8 cellular contexts compared by ENCODE assay signal in the genomic region with DNA sequence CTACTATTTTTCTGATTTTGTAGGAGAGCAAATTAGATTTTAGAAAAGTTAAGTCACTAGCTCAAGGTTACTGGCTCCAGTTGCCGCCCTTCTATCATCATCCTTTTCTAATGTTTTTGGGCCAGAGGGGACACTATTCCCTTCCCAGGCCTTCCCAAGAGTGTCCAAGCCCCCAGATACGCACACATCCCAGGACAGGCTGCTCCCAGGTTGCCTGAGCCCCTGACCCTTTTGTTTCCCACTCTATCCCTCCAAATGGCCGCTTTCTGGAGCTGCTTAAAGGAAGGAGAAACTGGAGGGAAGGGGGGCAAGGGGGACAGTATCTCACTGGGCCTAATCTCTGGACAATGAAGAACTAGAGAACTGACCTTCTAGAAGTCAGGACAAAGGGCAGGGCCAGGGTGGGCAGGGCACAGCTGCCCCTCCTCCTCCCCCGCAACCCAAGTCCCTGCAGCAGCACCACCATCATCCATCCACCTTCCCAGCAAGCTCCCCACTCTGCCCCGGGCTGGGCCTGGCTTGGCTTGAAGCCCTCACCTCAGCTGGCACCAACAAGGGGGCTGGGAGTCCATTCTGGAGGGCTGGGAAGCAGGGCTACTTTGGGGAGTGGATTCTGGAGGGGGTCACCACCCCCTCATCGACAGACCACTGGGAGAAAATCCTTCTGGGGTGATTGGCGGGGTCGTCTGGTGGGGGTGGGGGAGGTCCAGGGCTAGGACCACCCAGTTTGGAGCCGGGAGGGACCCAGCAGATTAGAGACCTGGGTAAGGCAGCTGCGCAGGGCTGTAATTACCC. TPM values are rescaled to one million over a fixed set of nuclear protein-coding genes. Genes with fewer than 3 reads are reported as not detected.
DNase-seq lines count a peak whose midpoint lies in the region; ATAC-seq and TF ChIP-seq lines count a peak whose summit lies in the region.

No MANE protein-coding gene starts in this region.

- DNase-seq in H7 (peak; percentile 73), SK-N-MC (ENCODE audit: low read depth, low spot score) (no peak), fibroblast of pulmonary artery (ENCODE audit: low read depth) (no peak), trophoblast cell (no peak), hepatic stellate cell (ENCODE audit: low spot score) (no peak), NCI-H345 (lab: John Stamatoyannopoulos, UW) (no peak)

- H4K91ac ChIP-seq in trophoblast cell (ENCODE audit: low read depth, low read length) = peak overlapping the region; percentile 97

- peak overlapping the region; percentile 93 for H3K4me2 ChIP-seq in trophoblast cell (ENCODE audit: low read length)

- H3K36me3 ChIP-seq in H7 (replicated peaks; ENCODE audit: control insufficient read depth, insufficient read depth, low read length) (peaks cover 1% of the 10 kb centered on the region; the same call in 1 of the 2 replicates), SK-N-MC (ENCODE audit: insufficient read depth, low read length) (peaks cover 9% of the 10 kb centered on the region; the same call in 1 of the 2 replicates), trophoblast cell (ENCODE audit: control insufficient read depth in 1 of 2, insufficient read depth in 2 of 2, low read length in 2 of 2) (peaks cover 10 to 12% of the 10 kb centered on the region in 2 experiments)

- peak overlapping the region; percentile 94 for H3K18ac ChIP-seq in trophoblast cell (ENCODE audit: low read length)

- H3K27me3 ChIP-seq in H7 (ENCODE audit: control insufficient read depth, insufficient read depth, low read length) = peaks cover 28% of the 10 kb centered on the region
- no peaks in the 10 kb centered on the region for H3K27me3 ChIP-seq in trophoblast cell (ENCODE audit: insufficient read depth, low read length)

- H2BK5ac ChIP-seq in trophoblast cell (ENCODE audit: low read depth, low read length, poor library complexity) = peak overlapping the region; percentile 98

- H4K12ac ChIP-seq in trophoblast cell (ENCODE audit: low read depth, low read length) = peak overlapping the region; percentile 79

- peaks cover 39% of the 10 kb centered on the region in 2 experiments for H3K4me1 ChIP-seq in trophoblast cell (ENCODE audit: control insufficient read depth in 1 of 2, insufficient read depth in 2 of 2, low read length in 2 of 2)

- peak overlapping the region; percentile 78 for H2BK12ac ChIP-seq in trophoblast cell (ENCODE audit: low read length)

- peak overlapping the region; percentile 89 for H3K4me3 ChIP-seq in H7 (ENCODE audit: insufficient read depth, low read depth, low read length)
- H3K4me3 ChIP-seq in SK-N-MC = peak overlapping the region; percentile 98
- peak overlapping the region; percentile 96 for H3K4me3 ChIP-seq in fibroblast of pulmonary artery (replicated peaks; ENCODE audit: low read depth, low read length)
- peak overlapping the region; percentile 90 for H3K4me3 ChIP-seq in trophoblast cell (ENCODE audit: low read depth, low read length)

- H3K4ac ChIP-seq in trophoblast cell (ENCODE audit: low read depth, low read length) = peak overlapping the region; percentile 61

- WGBS in trophoblast cell (ENCODE audit: extremely low coverage, insufficient coverage, insufficient read length) = no CpG with 5 or more reads among the region's 10 CpGs

- peak overlapping the region; percentile 94 for H2BK120ac ChIP-seq in trophoblast cell (ENCODE audit: insufficient read depth, low read length, poor library complexity)

- no peak for ATAC-seq in GM19452 (IDR thresholded peaks at IDR 0.05; ENCODE audit: unreplicated experiment)
- ATAC-seq in HG03097 (IDR thresholded peaks at IDR 0.05; ENCODE audit: low FRiP score, unreplicated experiment) = no peak

- H3K79me1 ChIP-seq in trophoblast cell (ENCODE audit: low read length) = peaks cover 34% of the 10 kb centered on the region

- H3K9ac ChIP-seq in SK-N-MC (ENCODE audit: insufficient read length) = peak overlapping the region; percentile 88
- peak overlapping the region; percentile 86 for H3K9ac ChIP-seq in trophoblast cell (ENCODE audit: low read length)

- H4K8ac ChIP-seq in trophoblast cell (ENCODE audit: low read depth, low read length) = peak overlapping the region; percentile 95

- no peaks in the 10 kb centered on the region for H3K9me3 ChIP-seq in SK-N-MC (ENCODE audit: low read depth, low read length)
- no peaks in the 10 kb centered on the region for H3K9me3 ChIP-seq in trophoblast cell (ENCODE audit: insufficient read depth, low read depth, low read length)

- peaks cover 36% of the 10 kb centered on the region for H3K79me2 ChIP-seq in trophoblast cell (ENCODE audit: control insufficient read depth, insufficient read depth, low read length, poor library complexity)

- H2AK5ac ChIP-seq in trophoblast cell (ENCODE audit: low read length) = peak overlapping the region; percentile 97

- no peak overlapping the region for H3K23ac ChIP-seq in trophoblast cell (ENCODE audit: low read length)

- peak overlapping the region; percentile 89 for H3K27ac ChIP-seq in SK-N-MC
- H3K27ac ChIP-seq in trophoblast cell (ENCODE audit: low read depth, low read length) = peak overlapping the region; percentile 91

- peak overlapping the region; percentile 97 for H3K14ac ChIP-seq in trophoblast cell (ENCODE audit: low read length)

- no peak for TF ChIP-seq CTCF in fibroblast of pulmonary artery (IDR thresholded peaks at IDR 0.05; ENCODE audit: low read length, missing control alignments)

- peak overlapping the region; percentile 73 for H2AFZ ChIP-seq in trophoblast cell (ENCODE audit: insufficient read depth, low read length, poor library complexity)

RNA-seq across cellular contexts. Expression of a gene that starts 1.0 kb away (rescaled TPM):
- total RNA-seq in H7 (2014; rRNA removed; shearing (Covaris generic)) = 146 TPM in 2 replicates
- polyA plus RNA-seq in trophoblast cell (2013) = 96.6 and 97.6 TPM in 2 replicates

RNA-seq across cellular contexts. Expression of a gene that starts 5.7 kb away (rescaled TPM):
- total RNA-seq in H7 (2014; rRNA removed; shearing (Covaris generic)) = 97.3 and 111 TPM in 2 replicates
- polyA plus RNA-seq in trophoblast cell (2013) = 62.9 and 66.9 TPM in 2 replicates

RNA-seq across cellular contexts. Expression of a gene that starts 29.9 kb away (rescaled TPM):
- 1.6 TPM in 2 replicates for total RNA-seq in H7 (2014; rRNA removed; shearing (Covaris generic))
- 0.25 and 0.27 TPM in 2 replicates for polyA plus RNA-seq in trophoblast cell (2013)
